ENCODE assay signal across 30 cellular contexts in the genomic region with DNA sequence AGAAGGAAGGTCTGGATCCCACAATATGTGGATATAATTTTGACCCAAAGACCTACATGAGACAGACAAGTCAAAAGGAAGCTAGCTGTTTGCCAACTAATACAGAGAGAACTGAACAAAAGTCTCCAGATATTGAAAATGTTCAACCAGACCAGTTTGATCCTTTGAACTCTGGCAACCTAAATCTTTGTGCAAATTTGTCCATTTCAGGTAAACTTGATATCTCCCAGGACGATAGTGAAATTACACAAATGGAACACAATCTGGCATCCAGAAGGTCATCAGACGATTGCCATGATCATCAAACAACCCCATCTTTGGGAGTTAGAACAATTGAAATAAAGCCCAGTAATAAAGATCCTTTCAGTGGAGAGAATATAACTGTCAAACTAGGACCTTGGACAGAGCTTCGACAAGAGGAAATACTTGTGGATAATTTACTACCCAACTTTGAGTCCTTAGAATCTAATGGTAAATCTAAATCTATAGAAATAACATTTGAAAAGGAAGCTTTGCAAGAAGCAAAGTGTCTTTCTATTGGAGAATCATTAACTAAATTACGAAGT.
"Had no signal": no experiment of that assay in that cellular context is flagged by ENCODE, and none has a peak within 500 bp of the region (broad histone marks: within the 10 kb centered on the region; RNA-seq: fewer than 3 reads in every experiment).

No MANE protein-coding gene starts in this region.

- H3K4me1 Mint-ChIP-seq: activated B cell treated with CpG ODN at 0.5 μM for 24 hours; activated naive CD8-positive, alpha-beta T cell treated with anti-CD3 and anti-CD28 coated beads for 36 hours; immature natural killer cell; T-helper 17 cell had no signal

- ATAC-seq: activated T-cell treated with anti-CD3 and anti-CD28 coated beads, Interleukin-2, amount 50 U/mL, for 4 hours; left ventricle myocardium superior; mucosa of descending colon; sciatic nerve; T-helper 17 cell had no signal

- H3K27me3 Mint-ChIP-seq: activated B cell treated with CpG ODN at 0.5 μM for 24 hours; activated naive CD8-positive, alpha-beta T cell treated with anti-CD3 and anti-CD28 coated beads for 36 hours; dendritic cell treated with granulocyte-macrophage colony-stimulating factor and Interleukin-4, amounts not matched to agents 40 ng/mL and 50 ng/mL, for 4 days; T-helper 17 cell had no signal

- H3K4me1 ChIP-seq: testis, uterus had no signal

- FAIRE-seq: frontal cortex, small intestine had no signal

- H3K36me3 ChIP-seq: uterus had no signal

- H3K27me3 ChIP-seq: hepatocyte, testis, uterus had no signal

- H2AFZ ChIP-seq: hepatocyte had no signal

- H3K79me2 ChIP-seq: hepatocyte had no signal

- H3K9me3 Mint-ChIP-seq: activated B cell treated with CpG ODN at 0.5 μM for 24 hours; activated naive CD8-positive, alpha-beta T cell treated with anti-CD3 and anti-CD28 coated beads for 36 hours; activated T-cell treated with anti-CD3 and anti-CD28 coated beads, Interleukin-2, amount 50 U/mL, for 4 hours; activated T-helper 2 cell treated with anti-CD3 and anti-CD28 coated beads, Interferon-gamma antibody, Interleukin-2, Interleukin-4, amounts not matched to agents 10 μg/mL and 5 μg/mL and 100 μg/mL, durations not matched to agents 14 hours and 24 hours and 36 hours; dendritic cell treated with granulocyte-macrophage colony-stimulating factor and Interleukin-4, amounts not matched to agents 40 ng/mL and 50 ng/mL, for 4 days; immature natural killer cell had no signal

- H3K4me2 ChIP-seq: hepatocyte had no signal

- DNase-seq: activated B cell treated with CpG ODN at 0.5 μM for 24 hours; activated CD4-positive, alpha-beta T cell treated with anti-CD3 and anti-CD28 coated beads for 4 hours; activated CD4-positive, alpha-beta T cell treated with anti-CD3 and anti-CD28 coated beads, Interleukin-2, amount 50 U/mL, for 48 hours; activated CD8-positive, alpha-beta memory T cell treated with anti-CD3 and anti-CD28 coated beads, Interleukin-2, amount 50 U/mL, for 48 hours; activated naive CD4-positive, alpha-beta T cell treated with Interleukin-2 at 50 U/mL for 16 hours; activated naive CD8-positive, alpha-beta T cell treated with anti-CD3 and anti-CD28 coated beads for 36 hours; activated T-cell treated with anti-CD3 and anti-CD28 coated beads, Interleukin-2, amount 50 U/mL, for 4 hours; amygdala; effector memory CD4-positive, alpha-beta T cell; glutamatergic neuron; immature natural killer cell; kidney glomerular epithelial cell; left ventricle myocardium superior; mesendoderm; mucosa of descending colon; occipital lobe; posterior cingulate gyrus; small intestine; stimulated activated CD4-positive, alpha-beta T cell treated with anti-CD3 and anti-CD28 coated beads, Interleukin-15, amount 100 ng/mL, for 24 hours; stimulated activated CD8-positive, alpha-beta memory T cell treated with anti-CD3 and anti-CD28 coated beads, Interleukin-4, amount 100 ng/mL, for 48 hours; stimulated activated naive CD4-positive, alpha-beta T cell; T-helper 17 cell; testis; trophoblast cell; uterus had no signal

- H3K4me3 ChIP-seq: hepatocyte, mucosa of descending colon, testis, uterus had no signal

- H3K4me3 Mint-ChIP-seq: activated B cell treated with CpG ODN at 0.5 μM for 24 hours; activated naive CD8-positive, alpha-beta T cell treated with anti-CD3 and anti-CD28 coated beads for 36 hours; activated T-cell treated with anti-CD3 and anti-CD28 coated beads, Interleukin-2, amount 50 U/mL, for 4 hours; dendritic cell treated with granulocyte-macrophage colony-stimulating factor and Interleukin-4, amounts not matched to agents 40 ng/mL and 50 ng/mL, for 4 days; immature natural killer cell; T-helper 17 cell had no signal

- H3K9me3 ChIP-seq: mucosa of descending colon, testis, uterus had no signal

- H3K27ac ChIP-seq: hepatocyte, testis, uterus had no signal

- H3K27ac Mint-ChIP-seq: activated B cell treated with CpG ODN at 0.5 μM for 24 hours; activated naive CD8-positive, alpha-beta T cell treated with anti-CD3 and anti-CD28 coated beads for 36 hours; activated T-helper 2 cell treated with anti-CD3 and anti-CD28 coated beads, Interferon-gamma antibody, Interleukin-2, Interleukin-4, amounts not matched to agents 10 μg/mL and 5 μg/mL and 100 μg/mL, durations not matched to agents 14 hours and 24 hours and 36 hours; dendritic cell treated with granulocyte-macrophage colony-stimulating factor and Interleukin-4, amounts not matched to agents 40 ng/mL and 50 ng/mL, for 4 days; immature natural killer cell; T-helper 17 cell had no signal
